In genomic region chr2:64325477-64325851, GRCh38 we compare ENCODE assay signal across 11 cellular contexts.
A peak's percentile ranks its signal among the peaks of the same experiment; 100 is the strongest.
DNase-seq lines count a peak whose midpoint lies in the region; ATAC-seq and TF ChIP-seq lines count a peak whose summit lies in the region.
"Had no signal": no experiment of that assay in that cellular context is flagged by ENCODE, and none has a peak within 500 bp of the region (broad histone marks: within the 10 kb centered on the region; RNA-seq: fewer than 3 reads in every experiment).

No MANE protein-coding gene starts in this region.

- no peaks in the 10 kb centered on the region for H3K9me3 ChIP-seq in CD4-positive, CD25-positive, alpha-beta regulatory T cell (ENCODE audit: control insufficient read depth in 2 of 2, low read length in 2 of 2)
- no peaks in the 10 kb centered on the region for H3K9me3 ChIP-seq in aorta (ENCODE audit: control insufficient read depth, low read length)
- H3K9me3 ChIP-seq: BE2C had no signal

- TF ChIP-seq CTCF in osteocyte (IDR thresholded peaks at IDR 0.05), result no peak

- peaks cover 11 to 75% (median 39%) of the 10 kb centered on the region in 4 donors for H3K4me1 Mint-ChIP-seq in CD4-positive, CD25-positive, alpha-beta regulatory T cell
- H3K4me1 Mint-ChIP-seq in IgD-negative memory B cell (peaks cover 25 to 33% (median 27%) of the 10 kb centered on the region in 3 donors), osteocyte (ENCODE audit: unreplicated experiment) (peaks cover 10% of the 10 kb centered on the region)
- peaks cover 52% of the 10 kb centered on the region for H3K4me1 Mint-ChIP-seq in activated naive CD8-positive, alpha-beta T cell treated with anti-CD3 and anti-CD28 coated beads, Interleukin-2, amount 50 U/mL, for 24 hours

- intact Hi-C loops in aorta (cut with DNase I), result no loop called here

- H3K27me3 Mint-ChIP-seq in CD4-positive, CD25-positive, alpha-beta regulatory T cell, result peaks cover 5% of the 10 kb centered on the region
- H3K27me3 Mint-ChIP-seq in IgD-negative memory B cell (peaks cover 3% of the 10 kb centered on the region), osteocyte (ENCODE audit: unreplicated experiment) (peaks cover 7% of the 10 kb centered on the region)
- H3K27me3 Mint-ChIP-seq in activated naive CD8-positive, alpha-beta T cell treated with anti-CD3 and anti-CD28 coated beads, Interleukin-2, amount 50 U/mL, for 24 hours, result peaks cover 1% of the 10 kb centered on the region

- no peaks in the 10 kb centered on the region for H3K36me3 ChIP-seq in CD4-positive, CD25-positive, alpha-beta regulatory T cell (ENCODE audit: control insufficient read depth, insufficient read depth, low read length)
- no peaks in the 10 kb centered on the region for H3K36me3 ChIP-seq in aorta (ENCODE audit: control insufficient read depth in 1 of 2, insufficient read depth in 2 of 2, low read length in 1 of 2)
- H3K36me3 ChIP-seq: BE2C, cardiac muscle cell had no signal

- H3K9me3 Mint-ChIP-seq in CD4-positive, CD25-positive, alpha-beta regulatory T cell, result peaks cover 0 to 3% (median 0%) of the 10 kb centered on the region in 7 donors
- peaks cover 0 to 1% (median 0%) of the 10 kb centered on the region in 3 donors for H3K9me3 Mint-ChIP-seq in IgD-negative memory B cell
- H3K9me3 Mint-ChIP-seq in activated naive CD8-positive, alpha-beta T cell treated with anti-CD3 and anti-CD28 coated beads, Interleukin-2, amount 50 U/mL, for 24 hours, result no peaks in the 10 kb centered on the region
- H3K9me3 Mint-ChIP-seq in osteocyte (ENCODE audit: unreplicated experiment), result no peaks in the 10 kb centered on the region

- peak; percentile 7 to 10 for ATAC-seq in CD4-positive, CD25-positive, alpha-beta regulatory T cell (ENCODE audit: low read depth in 2 of 2)
- ATAC-seq in GM19025 (IDR thresholded peaks at IDR 0.05; ENCODE audit: low read depth, unreplicated experiment), result peak; percentile 7
- ATAC-seq in activated naive CD8-positive, alpha-beta T cell treated with anti-CD3 and anti-CD28 coated beads, Interleukin-2, amount 50 U/mL, for 24 hours, result peak; percentile 63
- ATAC-seq in aorta (ENCODE audit: low FRiP score), result no peak

- H3K27me3 ChIP-seq in CD4-positive, CD25-positive, alpha-beta regulatory T cell (ENCODE audit: control insufficient read depth, insufficient read depth, low read length), result no peaks in the 10 kb centered on the region
- H3K27me3 ChIP-seq in aorta (ENCODE audit: control insufficient read depth in 1 of 2, insufficient read depth in 2 of 2, low read length in 1 of 2), result no peaks in the 10 kb centered on the region
- H3K27me3 ChIP-seq: BE2C, cardiac muscle cell had no signal

- peak overlapping the region; percentile 52 for H3K4me3 ChIP-seq in CD4-positive, CD25-positive, alpha-beta regulatory T cell (ENCODE audit: low read depth, low read length)
- no peak overlapping the region for H3K4me3 ChIP-seq in aorta (ENCODE audit: low read length in 2 of 2)
- H3K4me3 ChIP-seq: cardiac muscle cell had no signal

- H3K4me3 Mint-ChIP-seq in CD4-positive, CD25-positive, alpha-beta regulatory T cell, result peak overlapping the region; percentile 8 to 93 (median 86)
- H3K4me3 Mint-ChIP-seq in IgD-negative memory B cell (peak overlapping the region in 1 of 4 donors; percentile 89), osteocyte (ENCODE audit: unreplicated experiment) (no peak overlapping the region)
- peak overlapping the region; percentile 72 for H3K4me3 Mint-ChIP-seq in activated naive CD8-positive, alpha-beta T cell treated with anti-CD3 and anti-CD28 coated beads, Interleukin-2, amount 50 U/mL, for 24 hours
- H3K4me3 Mint-ChIP-seq: nephron had no signal

- peak in 1 of 3 donors; percentile 59 for DNase-seq in CD4-positive, CD25-positive, alpha-beta regulatory T cell
- DNase-seq in activated naive CD8-positive, alpha-beta T cell treated with anti-CD3 and anti-CD28 coated beads, Interleukin-2, amount 50 U/mL, for 24 hours, result peak; percentile 10
- DNase-seq in NCI-H526 (lab: John Stamatoyannopoulos, UW) (no peak), occipital lobe (lab: John Stamatoyannopoulos, UW) (no peak), osteocyte (ENCODE audit: extremely low spot score, unreplicated experiment) (no peak), aorta (no peak)
- DNase-seq: BE2C had no signal

- H3K36me3 Mint-ChIP-seq in CD4-positive, CD25-positive, alpha-beta regulatory T cell, result no peaks in the 10 kb centered on the region
- H3K36me3 Mint-ChIP-seq in IgD-negative memory B cell, result no peaks in the 10 kb centered on the region
- H3K36me3 Mint-ChIP-seq in activated naive CD8-positive, alpha-beta T cell treated with anti-CD3 and anti-CD28 coated beads, Interleukin-2, amount 50 U/mL, for 24 hours (ENCODE audit: low read depth), result no peaks in the 10 kb centered on the region
- H3K36me3 Mint-ChIP-seq in osteocyte (ENCODE audit: unreplicated experiment), result no peaks in the 10 kb centered on the region

- peak overlapping the region; percentile 97 to 100 (median 99) for H3K27ac Mint-ChIP-seq in CD4-positive, CD25-positive, alpha-beta regulatory T cell
- H3K27ac Mint-ChIP-seq in IgD-negative memory B cell, result peak overlapping the region; percentile 4 to 88 (median 45)
- H3K27ac Mint-ChIP-seq in activated naive CD8-positive, alpha-beta T cell treated with anti-CD3 and anti-CD28 coated beads, Interleukin-2, amount 50 U/mL, for 24 hours, result peak overlapping the region; percentile 97
- H3K27ac Mint-ChIP-seq in osteocyte (ENCODE audit: unreplicated experiment), result no peak overlapping the region
- H3K27ac Mint-ChIP-seq: nephron had no signal

- H3K27ac ChIP-seq in CD4-positive, CD25-positive, alpha-beta regulatory T cell (ENCODE audit: insufficient read depth, low read length, poor library complexity, severe bottlenecking), result peak overlapping the region; percentile 78
- H3K27ac ChIP-seq in aorta (ENCODE audit: low read depth in 1 of 2, low read length in 2 of 2), result no peak overlapping the region
- H3K27ac ChIP-seq: cardiac muscle cell had no signal

- peaks cover 43% of the 10 kb centered on the region for H3K4me1 ChIP-seq in CD4-positive, CD25-positive, alpha-beta regulatory T cell (ENCODE audit: control insufficient read depth, insufficient read depth, low read length, poor library complexity, severe bottlenecking)
- no peaks in the 10 kb centered on the region for H3K4me1 ChIP-seq in aorta (ENCODE audit: control insufficient read depth in 1 of 2, insufficient read depth in 2 of 2, low read length in 2 of 2)
